ENCODE assay signal across 12 cellular contexts in genomic region chr6:108944058-108944457, GRCh38.
DNase-seq lines count a peak whose midpoint lies in the region; ATAC-seq and TF ChIP-seq lines count a peak whose summit lies in the region.
"Had no signal": no experiment of that assay in that cellular context is flagged by ENCODE, and none has a peak within 500 bp of the region (broad histone marks: within the 10 kb centered on the region; RNA-seq: fewer than 3 reads in every experiment).

No MANE protein-coding gene starts in this region.

- peaks cover 2% of the 10 kb centered on the region for H3K36me3 Mint-ChIP-seq in T-helper 17 cell (ENCODE audit: low read depth)
- H3K36me3 Mint-ChIP-seq: type B pancreatic cell had no signal

- H3K9me2 ChIP-seq in hepatocyte (replicated peaks; ENCODE audit: insufficient read depth) = no peaks in the 10 kb centered on the region

- no peaks in the 10 kb centered on the region for H3K27me3 Mint-ChIP-seq in T-helper 17 cell
- H3K27me3 Mint-ChIP-seq: type B pancreatic cell had no signal

- in situ Hi-C loops in G401 (cut with HindIII; ENCODE audit: low sequenced_read_pairs) = no loop called here

- H3K27ac ChIP-seq in hepatocyte (peak overlapping the region; percentile 86), spleen (peak overlapping the region; percentile 44 to 85 (median 75))

- H4K20me1 ChIP-seq in hepatocyte (ENCODE audit: insufficient read depth, poor library complexity, severe bottlenecking) = no peaks in the 10 kb centered on the region

- H3K9me3 ChIP-seq in T-helper 17 cell (ENCODE audit: control insufficient read depth, low read length, poor library complexity, severe bottlenecking) (no peaks in the 10 kb centered on the region), hepatocyte (ENCODE audit: low read depth) (no peaks in the 10 kb centered on the region), spleen (no peaks in the 10 kb centered on the region)

- H3K79me2 ChIP-seq in hepatocyte = no peaks in the 10 kb centered on the region

- DNase-seq in G401 (ENCODE audit: low spot score) = peak; percentile 51
- DNase-seq in T-helper 17 cell = no peak
- DNase-seq in hepatocyte (ENCODE audit: low spot score) = no peak
- DNase-seq in spleen = no peak
- DNase-seq in NCI-H524 (lab: John Stamatoyannopoulos, UW) = no peak
- DNase-seq in activated effector memory CD4-positive, alpha-beta T cell treated with anti-CD3 and anti-CD28 coated beads, Interleukin-2, amount 50 U/mL, for 16 hours = no peak
- DNase-seq in DMS79 treated with DMSO at 0.1 percent for 48 hours (lab: John Stamatoyannopoulos, UW) = no peak
- DNase-seq: kidney, NCI-H2029 treated with DMSO at 0.1 percent for 48 hours, occipital lobe had no signal

- WGBS in hepatocyte (ENCODE audit: low lambda C conversion rate, missing lambda C conversion rate) = 96% methylated on average over 1 of the region's 1 CpG
- WGBS in spleen, 5 donors = 86 to 97% (median 92%) methylated on average over 1 of the region's 1 CpG

- H3K4me3 Mint-ChIP-seq in T-helper 17 cell = no peak overlapping the region

- H3K4me1 Mint-ChIP-seq in T-helper 17 cell = peaks cover 29% of the 10 kb centered on the region

- H3K4me2 ChIP-seq in hepatocyte = peak overlapping the region; percentile 8

- no peak for TF ChIP-seq POLR2A in spleen (IDR thresholded peaks at IDR 0.05)

- H3K27me3 ChIP-seq in hepatocyte (no peaks in the 10 kb centered on the region), spleen (replicated peaks in 1 of 7) (no peaks in the 10 kb centered on the region)

- ATAC-seq in T-helper 17 cell = no peak
- ATAC-seq in HG02798 (IDR thresholded peaks at IDR 0.05; ENCODE audit: poor library complexity, unreplicated experiment) = no peak

- TF ChIP-seq CTCF in hepatocyte (IDR thresholded peaks at IDR 0.05; ENCODE audit: poor library complexity) (no peak), spleen (IDR thresholded peaks at IDR 0.05 in 8 of 11, conservative IDR thresholded peaks at IDR 0.05 in 3 of 11) (no peak)

- H3K36me3 ChIP-seq in hepatocyte (replicated peaks; ENCODE audit: insufficient read depth, low read depth) (no peaks in the 10 kb centered on the region), spleen (no peaks in the 10 kb centered on the region)

- peak overlapping the region; percentile 62 for H3K27ac Mint-ChIP-seq in T-helper 17 cell
- H3K27ac Mint-ChIP-seq: type B pancreatic cell had no signal

- intact Hi-C loops in spleen (cut with DNase I; ENCODE audit: low total_unique reads) = no loop called here

- H3K4me3 ChIP-seq in hepatocyte (no peak overlapping the region), spleen (no peak overlapping the region)

- peaks cover 34% of the 10 kb centered on the region for H3K4me1 ChIP-seq in hepatocyte (ENCODE audit: insufficient read depth)
- H3K4me1 ChIP-seq in spleen = peaks cover 41 to 80% (median 71%) of the 10 kb centered on the region in 6 donors

- H2AFZ ChIP-seq in hepatocyte = no peak overlapping the region
